ENCODE assay signal across 3 cellular contexts in genomic region chr10:1378473-1378872, GRCh38.
TF ChIP-seq lines count a peak whose summit lies in the region.

No MANE protein-coding gene starts in this region.

TF ChIP-seq in SK-N-SH, 30 proteins besides CTCF, POLR2A, EP300 and RAD21 (continued from another document and continues in another):
- TF ChIP-seq MEF2A (IDR thresholded peaks at IDR 0.05; ENCODE audit: borderline replicate concordance, low read depth) (no peak), REST (IDR thresholded peaks at IDR 0.05; ENCODE audit: low read depth, low read length) (no peak), ZBTB33 (IDR thresholded peaks at IDR 0.05; ENCODE audit: borderline replicate concordance, low read depth) (no peak), FOXJ3 (CRISPR knock-in tag; IDR thresholded peaks at IDR 0.05) (no peak), RFX5 (IDR thresholded peaks at IDR 0.05; ENCODE audit: low read length) (no peak), NFIC (IDR thresholded peaks at IDR 0.05; ENCODE audit: borderline replicate concordance) (no peak), MXI1 (IDR thresholded peaks at IDR 0.05; ENCODE audit: low read depth, low read length) (no peak), IRF3 (IDR thresholded peaks at IDR 0.05; ENCODE audit: low read depth, low read length) (no peak), GABPA (IDR thresholded peaks at IDR 0.05; ENCODE audit: low read depth) (no peak), SIN3A (IDR thresholded peaks at IDR 0.05; ENCODE audit: borderline replicate concordance, low read depth, low read length) (no peak), YY1 (IDR thresholded peaks at IDR 0.05; ENCODE audit: low read depth) (no peak), JUND (IDR thresholded peaks at IDR 0.05) (no peak), TCF12 (IDR thresholded peaks at IDR 0.05) (no peak)

TF ChIP-seq in SK-N-SH treated with all-trans-retinoic acid at 6 μM for 48 hours, 23 proteins besides CTCF, POLR2A, EP300 and RAD21 (continued from another document):
- TF ChIP-seq, protein P1, sequence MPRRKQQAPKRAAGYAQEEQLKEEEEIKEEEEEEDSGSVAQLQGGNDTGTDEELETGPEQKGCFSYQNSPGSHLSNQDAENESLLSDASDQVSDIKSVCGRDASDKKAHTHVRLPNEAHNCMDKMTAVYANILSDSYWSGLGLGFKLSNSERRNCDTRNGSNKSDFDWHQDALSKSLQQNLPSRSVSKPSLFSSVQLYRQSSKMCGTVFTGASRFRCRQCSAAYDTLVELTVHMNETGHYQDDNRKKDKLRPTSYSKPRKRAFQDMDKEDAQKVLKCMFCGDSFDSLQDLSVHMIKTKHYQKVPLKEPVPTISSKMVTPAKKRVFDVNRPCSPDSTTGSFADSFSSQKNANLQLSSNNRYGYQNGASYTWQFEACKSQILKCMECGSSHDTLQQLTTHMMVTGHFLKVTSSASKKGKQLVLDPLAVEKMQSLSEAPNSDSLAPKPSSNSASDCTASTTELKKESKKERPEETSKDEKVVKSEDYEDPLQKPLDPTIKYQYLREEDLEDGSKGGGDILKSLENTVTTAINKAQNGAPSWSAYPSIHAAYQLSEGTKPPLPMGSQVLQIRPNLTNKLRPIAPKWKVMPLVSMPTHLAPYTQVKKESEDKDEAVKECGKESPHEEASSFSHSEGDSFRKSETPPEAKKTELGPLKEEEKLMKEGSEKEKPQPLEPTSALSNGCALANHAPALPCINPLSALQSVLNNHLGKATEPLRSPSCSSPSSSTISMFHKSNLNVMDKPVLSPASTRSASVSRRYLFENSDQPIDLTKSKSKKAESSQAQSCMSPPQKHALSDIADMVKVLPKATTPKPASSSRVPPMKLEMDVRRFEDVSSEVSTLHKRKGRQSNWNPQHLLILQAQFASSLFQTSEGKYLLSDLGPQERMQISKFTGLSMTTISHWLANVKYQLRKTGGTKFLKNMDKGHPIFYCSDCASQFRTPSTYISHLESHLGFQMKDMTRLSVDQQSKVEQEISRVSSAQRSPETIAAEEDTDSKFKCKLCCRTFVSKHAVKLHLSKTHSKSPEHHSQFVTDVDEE (CRISPR knock-in tag; IDR thresholded peaks at IDR 0.05): no peak
- TF ChIP-seq RARB (CRISPR knock-in tag; IDR thresholded peaks at IDR 0.05): no peak
- no peak for TF ChIP-seq ESRRG (CRISPR knock-in tag; IDR thresholded peaks at IDR 0.05)
- TF ChIP-seq PPARA (CRISPR knock-in tag; IDR thresholded peaks at IDR 0.05; ENCODE audit: borderline replicate concordance): no peak
- TF ChIP-seq TCF4 (CRISPR knock-in tag; IDR thresholded peaks at IDR 0.05; ENCODE audit: borderline replicate concordance): no peak
- no peak for TF ChIP-seq ARNTL (CRISPR knock-in tag; IDR thresholded peaks at IDR 0.05; ENCODE audit: borderline replicate concordance, low read depth)

TF ChIP-seq in H1, 55 proteins besides CTCF, POLR2A, EP300 and RAD21 (continued from another document):
- no peak for TF ChIP-seq SP4 (IDR thresholded peaks at IDR 0.05; ENCODE audit: low read length)
- no peak for TF ChIP-seq EGR1 (IDR thresholded peaks at IDR 0.05; ENCODE audit: borderline replicate concordance, low read depth, low read length)
- no peak for TF ChIP-seq ZNF274 (IDR thresholded peaks at IDR 0.05; ENCODE audit: borderline replicate concordance, extremely low read depth, low read length)
- no peak for TF ChIP-seq CEBPB (IDR thresholded peaks at IDR 0.05; ENCODE audit: low read depth, low read length)
- no peak for TF ChIP-seq PHF8 (conservative IDR thresholded peaks at IDR 0.05; ENCODE audit: low read depth, low read length)
- no peak for TF ChIP-seq CHD1 (IDR thresholded peaks at IDR 0.05; ENCODE audit: low read depth, low read length)
- TF ChIP-seq NANOG (IDR thresholded peaks at IDR 0.05; ENCODE audit: insufficient read depth, low read depth, low read length, poor library complexity, severe bottlenecking): no peak
- TF ChIP-seq SP1 (IDR thresholded peaks at IDR 0.05; ENCODE audit: low read depth, low read length): no peak
- no peak for TF ChIP-seq BCL11A (IDR thresholded peaks at IDR 0.05; ENCODE audit: low read depth in 2 of 2, low read length in 2 of 2)
